ENCODE assay signal across 8 cellular contexts in the genomic region with DNA sequence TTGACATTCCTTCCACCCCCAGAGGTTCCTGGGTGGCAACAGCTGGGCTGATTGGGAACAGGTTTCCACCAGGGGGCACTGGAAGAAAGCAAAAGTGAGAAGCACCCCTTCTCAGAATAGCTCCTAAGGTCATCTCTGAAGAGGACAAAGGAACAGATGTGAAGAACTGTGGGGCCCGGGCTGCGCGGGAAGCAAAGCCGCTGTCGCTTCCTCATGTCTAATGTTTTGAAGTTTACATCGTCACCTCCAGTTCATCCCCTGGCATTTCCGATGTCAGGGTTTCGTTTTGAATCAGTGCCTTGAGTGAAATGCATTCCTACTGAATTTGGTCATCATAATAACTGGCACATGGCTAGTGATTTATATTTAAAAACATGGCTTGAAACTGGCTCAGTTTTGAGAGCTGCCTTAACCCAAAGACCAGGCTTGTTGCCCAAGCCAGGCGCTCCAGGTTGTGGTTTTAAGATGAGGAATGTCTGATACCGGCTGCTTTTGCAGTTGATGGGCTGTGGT. TPM values are rescaled to one million over a fixed set of nuclear protein-coding genes. Genes with fewer than 3 reads are reported as not detected.
DNase-seq lines count a peak whose midpoint lies in the region; ATAC-seq and TF ChIP-seq lines count a peak whose summit lies in the region.

No MANE protein-coding gene starts in this region.

- intact Hi-C loops in CD14-positive monocyte (cut with micrococcal nuclease): loop anchor here in 1 of 2 donors (10.0 kb wide), 1 partner anchor 147 kb away; no protein-coding TSS in a partner anchor

- H4K20me1 ChIP-seq in OCI-LY3 (ENCODE audit: insufficient read depth, low read length): no peaks in the 10 kb centered on the region

- H3K9me3 ChIP-seq in OCI-LY3 (ENCODE audit: insufficient read depth, low read length): no peaks in the 10 kb centered on the region

- ATAC-seq in GM19395 (IDR thresholded peaks at IDR 0.05; ENCODE audit: unreplicated experiment) (peak; percentile 93), HG03457 (IDR thresholded peaks at IDR 0.05; ENCODE audit: unreplicated experiment) (peak; percentile 75), esophagus mucosa (peak; percentile 73)
- peak; percentile 79 to 82 for ATAC-seq in natural killer cell treated with Interleukin-12 subunit alpha and Interleukin-12 subunit beta and Interleukin-15 and Interleukin-18, amount 100 ng/mL, for 72 hours
- ATAC-seq in stimulated activated naive CD8-positive, alpha-beta T cell treated with anti-CD3 and anti-CD28 coated beads, Interleukin-15, amount 100 ng/mL, for 72 hours: peak; percentile 88

- peaks cover 12 to 14% of the 10 kb centered on the region in 2 donors for H3K36me3 Mint-ChIP-seq in CD14-positive monocyte
- H3K36me3 Mint-ChIP-seq in natural killer cell treated with Interleukin-12 subunit alpha and Interleukin-12 subunit beta and Interleukin-15 and Interleukin-18, amount 100 ng/mL, for 72 hours: no peaks in the 10 kb centered on the region

- TF ChIP-seq CTCF in CD14-positive monocyte (IDR thresholded peaks at IDR 0.05): peak; percentile 61
- TF ChIP-seq CTCF in OCI-LY3 (IDR thresholded peaks at IDR 0.05; ENCODE audit: low read depth, low read length): peak; percentile 82

- no peak for DNase-seq in CD14-positive monocyte (ENCODE audit: low spot score)
- peak; percentile 85 for DNase-seq in activated CD8-positive, alpha-beta memory T cell treated with anti-CD3 and anti-CD28 coated beads, Interleukin-2, amount 50 U/mL, for 48 hours
- DNase-seq in natural killer cell treated with Interleukin-12 subunit alpha and Interleukin-12 subunit beta and Interleukin-15 and Interleukin-18, amount 100 ng/mL, for 72 hours (ENCODE audit: low spot score): peak; percentile 80
- peak; percentile 80 to 92 for DNase-seq in stimulated activated naive CD8-positive, alpha-beta T cell treated with anti-CD3 and anti-CD28 coated beads, Interleukin-15, amount 100 ng/mL, for 72 hours

- H3K36me3 ChIP-seq in OCI-LY3 (replicated peaks; ENCODE audit: low read depth, low read length): no peaks in the 10 kb centered on the region

- H2AFZ ChIP-seq in OCI-LY3 (ENCODE audit: low read depth, low read length): no peak overlapping the region

- no peak overlapping the region for H3K9ac ChIP-seq in OCI-LY3 (ENCODE audit: low read length)

- H3K27me3 ChIP-seq in OCI-LY3 (ENCODE audit: low read depth, low read length): no peaks in the 10 kb centered on the region

- H3K4me1 Mint-ChIP-seq in CD14-positive monocyte: peaks cover 18% of the 10 kb centered on the region
- peaks cover 82 to 90% of the 10 kb centered on the region in 2 donors for H3K4me1 Mint-ChIP-seq in natural killer cell treated with Interleukin-12 subunit alpha and Interleukin-12 subunit beta and Interleukin-15 and Interleukin-18, amount 100 ng/mL, for 72 hours (ENCODE audit: low read depth in 2 of 2)
- H3K4me1 Mint-ChIP-seq in stimulated activated naive CD8-positive, alpha-beta T cell treated with anti-CD3 and anti-CD28 coated beads, Interleukin-15, amount 100 ng/mL, for 72 hours: peaks cover 74% of the 10 kb centered on the region

- H3K27ac Mint-ChIP-seq in CD14-positive monocyte: peak overlapping the region in 1 of 7 donors; percentile 43
- H3K27ac Mint-ChIP-seq in natural killer cell treated with Interleukin-12 subunit alpha and Interleukin-12 subunit beta and Interleukin-15 and Interleukin-18, amount 100 ng/mL, for 72 hours: peak overlapping the region; percentile 93 to 94
- H3K27ac Mint-ChIP-seq in stimulated activated naive CD8-positive, alpha-beta T cell treated with anti-CD3 and anti-CD28 coated beads, Interleukin-15, amount 100 ng/mL, for 72 hours: peak overlapping the region; percentile 97 to 99

- peaks cover 0 to 3% (median 2%) of the 10 kb centered on the region in 3 donors for H3K27me3 Mint-ChIP-seq in CD14-positive monocyte (ENCODE audit: low read depth in 3 of 3)
- H3K27me3 Mint-ChIP-seq in natural killer cell treated with Interleukin-12 subunit alpha and Interleukin-12 subunit beta and Interleukin-15 and Interleukin-18, amount 100 ng/mL, for 72 hours: no peaks in the 10 kb centered on the region
- no peaks in the 10 kb centered on the region for H3K27me3 Mint-ChIP-seq in stimulated activated naive CD8-positive, alpha-beta T cell treated with anti-CD3 and anti-CD28 coated beads, Interleukin-15, amount 100 ng/mL, for 72 hours

- H3K4me3 Mint-ChIP-seq in CD14-positive monocyte: peak overlapping the region in 1 of 2 donors; percentile 78
- H3K4me3 Mint-ChIP-seq in natural killer cell treated with Interleukin-12 subunit alpha and Interleukin-12 subunit beta and Interleukin-15 and Interleukin-18, amount 100 ng/mL, for 72 hours: peak overlapping the region; percentile 91
- peak overlapping the region; percentile 81 to 97 for H3K4me3 Mint-ChIP-seq in stimulated activated naive CD8-positive, alpha-beta T cell treated with anti-CD3 and anti-CD28 coated beads, Interleukin-15, amount 100 ng/mL, for 72 hours

- H3K4me1 ChIP-seq in OCI-LY3 (ENCODE audit: low read length): peaks cover 10% of the 10 kb centered on the region

- no peak overlapping the region for H3K27ac ChIP-seq in OCI-LY3 (ENCODE audit: low read length)

- H3K4me3 ChIP-seq in OCI-LY3 (ENCODE audit: low read length): peak overlapping the region; percentile 50

- H3K9me3 Mint-ChIP-seq in CD14-positive monocyte: no peaks in the 10 kb centered on the region
- H3K9me3 Mint-ChIP-seq in natural killer cell treated with Interleukin-12 subunit alpha and Interleukin-12 subunit beta and Interleukin-15 and Interleukin-18, amount 100 ng/mL, for 72 hours: no peaks in the 10 kb centered on the region
- H3K9me3 Mint-ChIP-seq in stimulated activated naive CD8-positive, alpha-beta T cell treated with anti-CD3 and anti-CD28 coated beads, Interleukin-15, amount 100 ng/mL, for 72 hours: no peaks in the 10 kb centered on the region

- H3K79me2 ChIP-seq in OCI-LY3 (ENCODE audit: low read length): no peaks in the 10 kb centered on the region

- H3K4me2 ChIP-seq in OCI-LY3 (ENCODE audit: low read length): peak overlapping the region; percentile 47

RNA-seq across cellular contexts. Expression of gene TXK, which starts 6.1 kb away (rescaled TPM):
- polyA plus RNA-seq in CD14-positive monocyte: under 1 TPM; 0.13 to 0.54 TPM
- 1.4 TPM for total RNA-seq in esophagus mucosa
- 10 to 100 TPM; 26.1 to 60.2 TPM for total RNA-seq in natural killer cell treated with Interleukin-12 subunit alpha and Interleukin-12 subunit beta and Interleukin-15 and Interleukin-18, amount 100 ng/mL, for 72 hours

Comparison
In these comparisons a context has a peak if more than half of its experiments do, and no peak if none do; other contexts are left out.
1. RNA of gene TXK, which starts 6.1 kb away (total RNA-seq): 26.1 to 60.2 TPM in natural killer cell treated with Interleukin-12 subunit alpha and Interleukin-12 subunit beta and Interleukin-15 and Interleukin-18, amount 100 ng/mL, for 72 hours; 1.4 TPM in esophagus mucosa (single experiment); every median in the first group is over 10 times any median in the second.
2. Peak in every context shown above with its lines, with median percentiles within 50 percentile points of each other: ATAC-seq.